In genomic region chr1:22105611-22106207, GRCh38 we compare ENCODE assay signal across 8 cellular contexts. TPM values are rescaled to one million over a fixed set of nuclear protein-coding genes. Genes with fewer than 3 reads are reported as not detected.
A peak's percentile ranks its signal among the peaks of the same experiment; 100 is the strongest.
DNase-seq lines count a peak whose midpoint lies in the region; ATAC-seq and TF ChIP-seq lines count a peak whose summit lies in the region.

No MANE protein-coding gene starts in this region.

- peak; percentile 46 to 62 (median 50) for DNase-seq in CD4-positive, alpha-beta memory T cell
- DNase-seq in NCI-H2196 treated with DMSO at 0.1 percent for 48 hours (lab: John Stamatoyannopoulos, UW; ENCODE audit: unreplicated experiment), result peak; percentile 46
- DNase-seq in activated CD4-positive, alpha-beta T cell treated with anti-CD3 and anti-CD28 coated beads, Interleukin-2, amount 10 ng/mL, durations not matched to agents 7 days and 5 days, result peak; percentile 47
- peak; percentile 20 to 45 for DNase-seq in foreskin keratinocyte
- DNase-seq in progenitor cell of endocrine pancreas (ENCODE audit: low spot score, unreplicated experiment), result no peak

- peaks cover 12% of the 10 kb centered on the region for H3K36me3 ChIP-seq in CD4-positive, alpha-beta memory T cell (ENCODE audit: insufficient read depth, low read length)

- peak overlapping the region; percentile 70 to 92 (median 80) for H3K27ac Mint-ChIP-seq in CD4-positive, alpha-beta memory T cell
- H3K27ac Mint-ChIP-seq in activated CD4-positive, alpha-beta T cell treated with anti-CD3 and anti-CD28 coated beads, Interleukin-2, amount 10 ng/mL, durations not matched to agents 7 days and 5 days, result peak overlapping the region; percentile 92
- no peak overlapping the region for H3K27ac Mint-ChIP-seq in progenitor cell of endocrine pancreas

- no peaks in the 10 kb centered on the region for H3K9me3 Mint-ChIP-seq in CD4-positive, alpha-beta memory T cell
- H3K9me3 Mint-ChIP-seq in activated CD4-positive, alpha-beta T cell treated with anti-CD3 and anti-CD28 coated beads, Interleukin-2, amount 10 ng/mL, durations not matched to agents 7 days and 5 days, result no peaks in the 10 kb centered on the region
- H3K9me3 Mint-ChIP-seq in progenitor cell of endocrine pancreas (ENCODE audit: low read depth), result no peaks in the 10 kb centered on the region

- peak overlapping the region; percentile 30 for H3K27ac ChIP-seq in CD4-positive, alpha-beta memory T cell (ENCODE audit: low read depth, low read length)
- no peak overlapping the region for H3K27ac ChIP-seq in foreskin keratinocyte

- intact Hi-C loops in CD4-positive, alpha-beta memory T cell (cut with micrococcal nuclease), result loop anchor here (2.0 to 5.0 kb wide), 4 partner anchors 15 to 312 kb away; partner anchors contain the start of gene CDC42

- no peak overlapping the region for H3K4me3 ChIP-seq in CD4-positive, alpha-beta memory T cell (ENCODE audit: low read length in 2 of 2)

- peaks cover 57% of the 10 kb centered on the region for H3K4me1 ChIP-seq in CD4-positive, alpha-beta memory T cell (ENCODE audit: insufficient read depth, low read length)
- peaks cover 8% of the 10 kb centered on the region for H3K4me1 ChIP-seq in foreskin keratinocyte

- no peaks in the 10 kb centered on the region for H3K9me3 ChIP-seq in CD4-positive, alpha-beta memory T cell (ENCODE audit: control insufficient read depth in 1 of 2, low read length in 2 of 2)

- H3K27me3 ChIP-seq in CD4-positive, alpha-beta memory T cell (ENCODE audit: insufficient read depth, low read length), result no peaks in the 10 kb centered on the region
- no peaks in the 10 kb centered on the region for H3K27me3 ChIP-seq in foreskin keratinocyte

- H3K4me1 Mint-ChIP-seq in CD4-positive, alpha-beta memory T cell, result peaks cover 46 to 78% (median 60%) of the 10 kb centered on the region in 4 donors
- peaks cover 60% of the 10 kb centered on the region for H3K4me1 Mint-ChIP-seq in activated CD4-positive, alpha-beta T cell treated with anti-CD3 and anti-CD28 coated beads, Interleukin-2, amount 10 ng/mL, durations not matched to agents 7 days and 5 days
- peaks cover 18% of the 10 kb centered on the region for H3K4me1 Mint-ChIP-seq in progenitor cell of endocrine pancreas (ENCODE audit: low read depth)

- ATAC-seq in GM18909 (IDR thresholded peaks at IDR 0.05; ENCODE audit: poor library complexity, unreplicated experiment) (peak; percentile 43), foreskin keratinocyte (peak; percentile 40), GM18519 (IDR thresholded peaks at IDR 0.05; ENCODE audit: low FRiP score, unreplicated experiment) (no peak), GM21619 (IDR thresholded peaks at IDR 0.05; ENCODE audit: unreplicated experiment) (no peak)

- CTCF ChIA-PET in CD4-positive, alpha-beta memory T cell (lab: Charles Lee; ENCODE audit: partially characterized antibody), result interaction anchor here (0.7 to 2.2 kb wide), 17 partner anchors 9 to 311 kb away, joined by 3 to 16 read pairs (median 3); partner anchors contain the start of gene CDC42
- CTCF ChIA-PET in activated CD4-positive, alpha-beta T cell treated with anti-CD3 and anti-CD28 coated beads, Interleukin-2, amount 10 ng/mL, durations not matched to agents 7 days and 5 days (lab: Charles Lee), result interaction anchor here (0.6 to 1.5 kb wide), 7 partner anchors 9 to 74 kb away, joined by 3 to 5 read pairs (median 3); no protein-coding TSS in a partner anchor

- H3K27me3 Mint-ChIP-seq in CD4-positive, alpha-beta memory T cell, result no peaks in the 10 kb centered on the region
- no peaks in the 10 kb centered on the region for H3K27me3 Mint-ChIP-seq in activated CD4-positive, alpha-beta T cell treated with anti-CD3 and anti-CD28 coated beads, Interleukin-2, amount 10 ng/mL, durations not matched to agents 7 days and 5 days
- no peaks in the 10 kb centered on the region for H3K27me3 Mint-ChIP-seq in progenitor cell of endocrine pancreas

- H3K36me3 Mint-ChIP-seq in CD4-positive, alpha-beta memory T cell, result peaks cover 10 to 36% of the 10 kb centered on the region in 2 donors
- peaks cover 63% of the 10 kb centered on the region for H3K36me3 Mint-ChIP-seq in activated CD4-positive, alpha-beta T cell treated with anti-CD3 and anti-CD28 coated beads, Interleukin-2, amount 10 ng/mL, durations not matched to agents 7 days and 5 days (ENCODE audit: low read depth)
- H3K36me3 Mint-ChIP-seq in progenitor cell of endocrine pancreas (ENCODE audit: insufficient read depth), result peaks cover 23% of the 10 kb centered on the region

- TF ChIP-seq CTCF in foreskin keratinocyte (conservative IDR thresholded peaks at IDR 0.05) (peak; percentile 83), progenitor cell of endocrine pancreas (IDR thresholded peaks at IDR 0.05; ENCODE audit: unreplicated experiment) (peak; percentile 84)

- POLR2A ChIA-PET in CD4-positive, alpha-beta memory T cell (lab: Charles Lee; ENCODE audit: partially characterized antibody), result interaction anchor here (0.6 to 3.2 kb wide), 10 partner anchors 12 to 90 kb away, joined by 3 to 25 read pairs (median 3); partner anchors contain the start of gene CDC42
- POLR2A ChIA-PET in activated CD4-positive, alpha-beta T cell treated with anti-CD3 and anti-CD28 coated beads, Interleukin-2, amount 10 ng/mL, durations not matched to agents 7 days and 5 days (lab: Charles Lee), result no interaction called here

- H3K4me3 Mint-ChIP-seq in CD4-positive, alpha-beta memory T cell, result peak overlapping the region in 7 of 8 donors; percentile 19 to 86 (median 43)
- no peak overlapping the region for H3K4me3 Mint-ChIP-seq in activated CD4-positive, alpha-beta T cell treated with anti-CD3 and anti-CD28 coated beads, Interleukin-2, amount 10 ng/mL, durations not matched to agents 7 days and 5 days
- no peak overlapping the region for H3K4me3 Mint-ChIP-seq in progenitor cell of endocrine pancreas (ENCODE audit: low read depth)

RNA-seq across cellular contexts. Expression of gene WNT4, which starts 37.2 kb away (rescaled TPM):
- total RNA-seq in CD4-positive, alpha-beta memory T cell, result not detected
- polyA plus RNA-seq in CD4-positive, alpha-beta memory T cell, result under 1 TPM in 1 of 2 donors, not detected in 1; 0.10 TPM
- not detected for total RNA-seq in activated CD4-positive, alpha-beta T cell treated with anti-CD3 and anti-CD28 coated beads, Interleukin-2, amount 10 ng/mL, durations not matched to agents 7 days and 5 days
- total RNA-seq in foreskin keratinocyte (0.21 and 0.24 TPM in 2 replicates), progenitor cell of endocrine pancreas (0.74 and 0.98 TPM in 2 replicates)
- polyA plus RNA-seq in foreskin keratinocyte, result 0.17 and 0.26 TPM in 2 replicates

RNA-seq across cellular contexts. Expression of gene CDC42, which starts 53.2 kb away (rescaled TPM):
- total RNA-seq in CD4-positive, alpha-beta memory T cell, result 100 to 1,000 TPM; 195 to 202 TPM
- 100 to 1,000 TPM; 159 to 320 TPM for polyA plus RNA-seq in CD4-positive, alpha-beta memory T cell
- 100 to 1,000 TPM; 378 to 413 TPM for total RNA-seq in activated CD4-positive, alpha-beta T cell treated with anti-CD3 and anti-CD28 coated beads, Interleukin-2, amount 10 ng/mL, durations not matched to agents 7 days and 5 days
- total RNA-seq in foreskin keratinocyte (281 and 301 TPM in 2 replicates), progenitor cell of endocrine pancreas (287 and 288 TPM in 2 replicates)
- polyA plus RNA-seq in foreskin keratinocyte, result 190 and 204 TPM in 2 replicates

Comparison
In these comparisons a context has a peak if more than half of its experiments do, and no peak if none do; other contexts are left out.
1. H3K4me3 Mint-ChIP-seq: peak in CD4-positive, alpha-beta memory T cell (7 of 8); none in activated CD4-positive, alpha-beta T cell treated with anti-CD3 and anti-CD28 coated beads, Interleukin-2, amount 10 ng/mL, durations not matched to agents 7 days and 5 days (single experiment) and progenitor cell of endocrine pancreas (single experiment).
2. ATAC-seq: peak in GM18909 (single experiment) and foreskin keratinocyte (single experiment); none in GM18519 (single experiment) and GM21619 (single experiment).